1 cellular context compared by ENCODE assay signal in genomic region chr1:117060441-117061317, GRCh38.
TF ChIP-seq lines count a peak whose summit lies in the region.

No MANE protein-coding gene starts in this region.

TF ChIP-seq in H1, 55 proteins besides CTCF, POLR2A, EP300 and RAD21:
- peak; percentile 56 for TF ChIP-seq SAP30 (IDR thresholded peaks at IDR 0.05; ENCODE audit: insufficient read depth, insufficient replicate concordance, low read length)
- TF ChIP-seq BCL11A (IDR thresholded peaks at IDR 0.05; ENCODE audit: low read depth in 2 of 2, low read length in 2 of 2): no peak
- no peak for TF ChIP-seq NANOG (IDR thresholded peaks at IDR 0.05; ENCODE audit: insufficient read depth, low read depth, low read length, poor library complexity, severe bottlenecking)
- TF ChIP-seq ATF3 (IDR thresholded peaks at IDR 0.05; ENCODE audit: insufficient read depth, low read depth, low read length): no peak
- no peak for TF ChIP-seq GABPA (IDR thresholded peaks at IDR 0.05; ENCODE audit: borderline replicate concordance, insufficient read depth, low read length)
- TF ChIP-seq MAX (IDR thresholded peaks at IDR 0.05): peak; percentile 84
- TF ChIP-seq PHF8 (conservative IDR thresholded peaks at IDR 0.05; ENCODE audit: low read depth, low read length): peak; percentile 31
- no peak for TF ChIP-seq SP2 (IDR thresholded peaks at IDR 0.05; ENCODE audit: low read length)
- peak in 1 of 2 experiments; percentile 51; a peak in 1 of 4 replicates for TF ChIP-seq HDAC2 (IDR thresholded peaks at IDR 0.05; ENCODE audit: borderline replicate concordance in 1 of 2, low read depth in 2 of 2, low read length in 2 of 2)
- TF ChIP-seq SIN3A (conservative IDR thresholded peaks at IDR 0.05 in 1 of 2, IDR thresholded peaks at IDR 0.05 in 1 of 2; ENCODE audit: low read depth in 1 of 2, low read length in 2 of 2): peak; percentile 52 to 83; a peak in 2 of 4 replicates
- TF ChIP-seq CBX5 (IDR thresholded peaks at IDR 0.05; ENCODE audit: low read depth, low read length): no peak
- peak; percentile 67 for TF ChIP-seq E2F6 (IDR thresholded peaks at IDR 0.05)
